In the genomic region with DNA sequence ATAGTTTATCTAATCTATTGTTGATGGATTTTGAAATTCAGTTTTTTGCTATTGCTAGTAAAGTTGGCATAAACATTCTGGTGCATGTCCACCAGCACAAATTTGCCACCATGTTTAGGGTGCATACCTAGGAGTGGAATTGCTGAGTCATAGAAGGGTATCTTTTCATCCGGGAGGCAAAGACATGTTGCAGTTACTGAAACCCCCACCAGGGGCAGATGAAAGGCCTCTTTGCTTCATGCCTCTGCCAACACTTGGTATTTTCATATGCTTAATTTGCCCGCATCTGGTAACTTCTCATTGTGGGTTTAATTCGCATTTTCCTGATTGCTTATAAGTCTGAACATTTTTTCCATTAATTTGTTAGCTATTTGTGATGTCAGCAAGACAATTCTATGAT, we compare ENCODE assay signal across 13 cellular contexts. TPM values are rescaled to one million over a fixed set of nuclear protein-coding genes. Genes with fewer than 3 reads are reported as not detected.
DNase-seq lines count a peak whose midpoint lies in the region; ATAC-seq and TF ChIP-seq lines count a peak whose summit lies in the region.
"Had no signal": no experiment of that assay in that cellular context is flagged by ENCODE, and none has a peak within 500 bp of the region (broad histone marks: within the 10 kb centered on the region; RNA-seq: fewer than 3 reads in every experiment).

No MANE protein-coding gene starts in this region.

- no peaks in the 10 kb centered on the region for H3K36me3 ChIP-seq in GM23338 (ENCODE audit: insufficient read depth)
- H3K36me3 ChIP-seq in Panc1 (ENCODE audit: control insufficient read depth, insufficient read depth, low read length): no peaks in the 10 kb centered on the region
- no peaks in the 10 kb centered on the region for H3K36me3 ChIP-seq in hepatocyte (replicated peaks; ENCODE audit: insufficient read depth, low read depth)
- H3K36me3 ChIP-seq: esophagus muscularis mucosa had no signal

- no peaks in the 10 kb centered on the region for H3F3A ChIP-seq in GM23338 (replicated peaks; ENCODE audit: low read depth)

- in situ Hi-C loops in Panc1 (cut with HindIII; ENCODE audit: low pct_unique_long_range_greater_than_20kb, low sequenced_read_pairs): no loop called here

- no peaks in the 10 kb centered on the region for H3K4me1 Mint-ChIP-seq in GM23338

- 77% methylated on average over 3 of the region's 3 CpGs for WGBS in hepatocyte (ENCODE audit: low lambda C conversion rate, missing lambda C conversion rate)

- intact Hi-C loops in Panc1 (cut with micrococcal nuclease; ENCODE audit: unreplicated experiment): no loop called here

- peaks cover 2% of the 10 kb centered on the region for H3K27me3 Mint-ChIP-seq in GM23338 (ENCODE audit: insufficient read depth, low read depth, poor library complexity)

- no peaks in the 10 kb centered on the region for H4K20me1 ChIP-seq in GM23338 (replicated peaks; ENCODE audit: insufficient read depth)
- no peaks in the 10 kb centered on the region for H4K20me1 ChIP-seq in hepatocyte (ENCODE audit: insufficient read depth, poor library complexity, severe bottlenecking)

- peaks cover 3% of the 10 kb centered on the region; the same call in 1 of the 3 replicates for H3K9me3 Mint-ChIP-seq in GM23338

- BruUV-seq in Panc1 (replicated peaks; lab: Mats Ljungman, UMichigan): no TSS peak

- H3K4me2 ChIP-seq in GM23338: no peak overlapping the region
- no peak overlapping the region for H3K4me2 ChIP-seq in hepatocyte

- H3K36me3 Mint-ChIP-seq in GM23338 (ENCODE audit: low read depth): peaks cover 3% of the 10 kb centered on the region; the same call in 1 of the 3 replicates

- peak overlapping the region; percentile 83; the same call in 1 of the 2 replicates for H3K27ac Mint-ChIP-seq in GM23338

- H3K27me3 ChIP-seq in GM23338 (ENCODE audit: insufficient read depth) (no peaks in the 10 kb centered on the region), Panc1 (ENCODE audit: control insufficient read depth, insufficient read depth, low read length) (no peaks in the 10 kb centered on the region), hepatocyte (peaks cover 29% of the 10 kb centered on the region)
- H3K27me3 ChIP-seq: esophagus muscularis mucosa had no signal

- H3K9me2 ChIP-seq in GM23338 (ENCODE audit: insufficient read depth) (no peaks in the 10 kb centered on the region), hepatocyte (replicated peaks; ENCODE audit: insufficient read depth) (no peaks in the 10 kb centered on the region)

- H3K4me3 ChIP-seq in GM23338: no peak overlapping the region
- H3K4me3 ChIP-seq in Panc1 (ENCODE audit: low read depth in 2 of 2, low read length in 2 of 2): no peak overlapping the region
- H3K4me3 ChIP-seq in hepatocyte: no peak overlapping the region
- H3K4me3 ChIP-seq: esophagus muscularis mucosa had no signal

- H2AFZ ChIP-seq in GM23338: no peak overlapping the region
- no peak overlapping the region for H2AFZ ChIP-seq in hepatocyte

- H3K4me1 ChIP-seq in GM23338 (ENCODE audit: insufficient read depth) (peaks cover 22% of the 10 kb centered on the region), Panc1 (ENCODE audit: control insufficient read depth, insufficient read depth, low read length) (no peaks in the 10 kb centered on the region), hepatocyte (ENCODE audit: insufficient read depth) (peaks cover 5% of the 10 kb centered on the region)

- H3K9me3 ChIP-seq in Panc1 (ENCODE audit: control insufficient read depth, insufficient read depth, low read depth, low read length): no peaks in the 10 kb centered on the region
- no peaks in the 10 kb centered on the region for H3K9me3 ChIP-seq in hepatocyte (ENCODE audit: low read depth)
- H3K9me3 ChIP-seq: esophagus muscularis mucosa had no signal

- DNase-seq in DMS53 (lab: John Stamatoyannopoulos, UW): peak; percentile 84
- DNase-seq in GM23338 (ENCODE audit: low spot score): peak; percentile 83
- no peak for DNase-seq in Panc1 (ENCODE audit: low read depth, low spot score)
- no peak for DNase-seq in hepatocyte (ENCODE audit: low spot score)
- DNase-seq in NK-92 treated with Interleukin-12 subunit alpha and Interleukin-12 subunit beta, amount 100 ng/mL, for 24 hours (lab: John Stamatoyannopoulos, UW): no peak
- DNase-seq in putamen (ENCODE audit: low spot score): no peak
- DNase-seq: activated gamma-delta T cell, HCEC 1CT had no signal

- POLR2A ChIA-PET in Panc1 (lab: Charles Lee): no interaction called here

- H3K27ac ChIP-seq in GM23338 (ENCODE audit: low read depth) (no peak overlapping the region), Panc1 (ENCODE audit: low read length) (no peak overlapping the region), hepatocyte (no peak overlapping the region)
- H3K27ac ChIP-seq: esophagus muscularis mucosa had no signal

- ATAC-seq in GM23338: no peak
- ATAC-seq in Panc1: no peak
- ATAC-seq in HG03342 (IDR thresholded peaks at IDR 0.05; ENCODE audit: unreplicated experiment): no peak
- ATAC-seq in GM21528 (IDR thresholded peaks at IDR 0.05; ENCODE audit: low FRiP score, unreplicated experiment): no peak

- peak; percentile 57 to 67 for TF ChIP-seq CTCF in GM23338 (conservative IDR thresholded peaks at IDR 0.05; ENCODE audit: low read depth in 2 of 2)
- peak; percentile 18; the same call in 1 of the 2 replicates for TF ChIP-seq CTCF in Panc1 (IDR thresholded peaks at IDR 0.05)
- TF ChIP-seq CTCF in hepatocyte (IDR thresholded peaks at IDR 0.05; ENCODE audit: poor library complexity): peak; percentile 12

- H3K79me2 ChIP-seq in GM23338 (replicated peaks; ENCODE audit: insufficient read depth) (no peaks in the 10 kb centered on the region), hepatocyte (no peaks in the 10 kb centered on the region)

- H3K4me3 Mint-ChIP-seq in GM23338: no peak overlapping the region

- CTCF ChIA-PET in Panc1 (lab: Charles Lee): no interaction called here

TF ChIP-seq in GM23338, 12 proteins besides CTCF, POLR2A, EP300 and RAD21 (continues in another document):
- TF ChIP-seq, protein P1, sequence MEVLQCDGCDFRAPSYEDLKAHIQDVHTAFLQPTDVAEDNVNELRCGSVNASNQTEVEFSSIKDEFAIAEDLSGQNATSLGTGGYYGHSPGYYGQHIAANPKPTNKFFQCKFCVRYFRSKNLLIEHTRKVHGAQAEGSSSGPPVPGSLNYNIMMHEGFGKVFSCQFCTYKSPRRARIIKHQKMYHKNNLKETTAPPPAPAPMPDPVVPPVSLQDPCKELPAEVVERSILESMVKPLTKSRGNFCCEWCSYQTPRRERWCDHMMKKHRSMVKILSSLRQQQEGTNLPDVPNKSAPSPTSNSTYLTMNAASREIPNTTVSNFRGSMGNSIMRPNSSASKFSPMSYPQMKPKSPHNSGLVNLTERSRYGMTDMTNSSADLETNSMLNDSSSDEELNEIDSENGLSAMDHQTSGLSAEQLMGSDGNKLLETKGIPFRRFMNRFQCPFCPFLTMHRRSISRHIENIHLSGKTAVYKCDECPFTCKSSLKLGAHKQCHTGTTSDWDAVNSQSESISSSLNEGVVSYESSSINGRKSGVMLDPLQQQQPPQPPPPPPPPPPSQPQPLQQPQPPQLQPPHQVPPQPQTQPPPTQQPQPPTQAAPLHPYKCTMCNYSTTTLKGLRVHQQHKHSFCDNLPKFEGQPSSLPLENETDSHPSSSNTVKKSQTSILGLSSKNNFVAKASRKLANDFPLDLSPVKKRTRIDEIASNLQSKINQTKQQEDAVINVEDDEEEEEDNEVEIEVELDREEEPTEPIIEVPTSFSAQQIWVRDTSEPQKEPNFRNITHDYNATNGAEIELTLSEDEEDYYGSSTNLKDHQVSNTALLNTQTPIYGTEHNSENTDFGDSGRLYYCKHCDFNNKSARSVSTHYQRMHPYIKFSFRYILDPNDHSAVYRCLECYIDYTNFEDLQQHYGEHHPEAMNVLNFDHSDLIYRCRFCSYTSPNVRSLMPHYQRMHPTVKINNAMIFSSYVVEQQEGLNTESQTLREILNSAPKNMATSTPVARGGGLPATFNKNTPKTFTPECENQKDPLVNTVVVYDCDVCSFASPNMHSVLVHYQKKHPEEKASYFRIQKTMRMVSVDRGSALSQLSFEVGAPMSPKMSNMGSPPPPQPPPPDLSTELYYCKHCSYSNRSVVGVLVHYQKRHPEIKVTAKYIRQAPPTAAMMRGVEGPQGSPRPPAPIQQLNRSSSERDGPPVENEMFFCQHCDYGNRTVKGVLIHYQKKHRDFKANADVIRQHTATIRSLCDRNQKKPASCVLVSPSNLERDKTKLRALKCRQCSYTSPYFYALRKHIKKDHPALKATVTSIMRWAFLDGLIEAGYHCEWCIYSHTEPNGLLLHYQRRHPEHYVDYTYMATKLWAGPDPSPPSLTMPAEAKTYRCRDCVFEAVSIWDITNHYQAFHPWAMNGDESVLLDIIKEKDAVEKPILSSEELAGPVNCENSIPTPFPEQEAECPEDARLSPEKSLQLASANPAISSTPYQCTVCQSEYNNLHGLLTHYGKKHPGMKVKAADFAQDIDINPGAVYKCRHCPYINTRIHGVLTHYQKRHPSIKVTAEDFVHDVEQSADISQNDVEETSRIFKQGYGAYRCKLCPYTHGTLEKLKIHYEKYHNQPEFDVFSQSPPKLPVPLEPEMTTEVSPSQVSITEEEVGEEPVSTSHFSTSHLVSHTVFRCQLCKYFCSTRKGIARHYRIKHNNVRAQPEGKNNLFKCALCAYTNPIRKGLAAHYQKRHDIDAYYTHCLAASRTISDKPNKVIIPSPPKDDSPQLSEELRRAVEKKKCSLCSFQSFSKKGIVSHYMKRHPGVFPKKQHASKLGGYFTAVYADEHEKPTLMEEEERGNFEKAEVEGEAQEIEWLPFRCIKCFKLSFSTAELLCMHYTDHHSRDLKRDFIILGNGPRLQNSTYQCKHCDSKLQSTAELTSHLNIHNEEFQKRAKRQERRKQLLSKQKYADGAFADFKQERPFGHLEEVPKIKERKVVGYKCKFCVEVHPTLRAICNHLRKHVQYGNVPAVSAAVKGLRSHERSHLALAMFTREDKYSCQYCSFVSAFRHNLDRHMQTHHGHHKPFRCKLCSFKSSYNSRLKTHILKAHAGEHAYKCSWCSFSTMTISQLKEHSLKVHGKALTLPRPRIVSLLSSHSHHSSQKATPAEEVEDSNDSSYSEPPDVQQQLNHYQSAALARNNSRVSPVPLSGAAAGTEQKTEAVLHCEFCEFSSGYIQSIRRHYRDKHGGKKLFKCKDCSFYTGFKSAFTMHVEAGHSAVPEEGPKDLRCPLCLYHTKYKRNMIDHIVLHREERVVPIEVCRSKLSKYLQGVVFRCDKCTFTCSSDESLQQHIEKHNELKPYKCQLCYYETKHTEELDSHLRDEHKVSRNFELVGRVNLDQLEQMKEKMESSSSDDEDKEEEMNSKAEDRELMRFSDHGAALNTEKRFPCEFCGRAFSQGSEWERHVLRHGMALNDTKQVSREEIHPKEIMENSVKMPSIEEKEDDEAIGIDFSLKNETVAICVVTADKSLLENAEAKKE (CRISPR knock-in tag; IDR thresholded peaks at IDR 0.05): no peak
- no peak for TF ChIP-seq ZNF114 (CRISPR knock-in tag; IDR thresholded peaks at IDR 0.05)
- TF ChIP-seq ZNF331 (CRISPR knock-in tag; IDR thresholded peaks at IDR 0.05; ENCODE audit: low read depth): no peak
- TF ChIP-seq CREB1 (CRISPR knock-in tag; IDR thresholded peaks at IDR 0.05; ENCODE audit: low read depth): no peak

RNA-seq across cellular contexts. Expression of gene DCC, which starts 8.2 kb away (rescaled TPM):
- total RNA-seq in GM23338 (2014; rRNA removed; shearing (Covaris generic)): 0.70 and 0.73 TPM in 2 replicates
- polyA plus RNA-seq in GM23338 (2016; fragmentation: Nextera tagmentation; extraction: Ambion mirVana) (0.53 and 0.99 TPM in 2 replicates), hepatocyte (0.52 and 1.0 TPM in 2 replicates)
- total RNA-seq in Panc1 (2021; ENCODE audit: unreplicated experiment) (not detected), hepatocyte (1.8 and 3.5 TPM in 2 replicates)
- not detected for polyA plus RNA-seq in Panc1 (2012; ENCODE audit: insufficient read length)
- total RNA-seq: LHCN-M2; T-helper 1 cell treated with Interleukin-12 subunit alpha and Interleukin-12 subunit beta and Interleukin-4 antibody, amounts not matched to agents 30 ng/mL and 1 ng/mL, for 36 hours had no signal

Comparison
In these comparisons a context has a peak if more than half of its experiments do, and no peak if none do; other contexts are left out.
1. DNase-seq: peak in DMS53 (single experiment) and GM23338 (single experiment); none in Panc1 (single experiment), hepatocyte (single experiment), NK-92 treated with Interleukin-12 subunit alpha and Interleukin-12 subunit beta, amount 100 ng/mL, for 24 hours (single experiment) and putamen (single experiment).
2. CTCF ChIP-seq: peak in every context shown above with its lines; median percentile 62 in GM23338; 18 in Panc1; 12 in hepatocyte.